In the genomic region with DNA sequence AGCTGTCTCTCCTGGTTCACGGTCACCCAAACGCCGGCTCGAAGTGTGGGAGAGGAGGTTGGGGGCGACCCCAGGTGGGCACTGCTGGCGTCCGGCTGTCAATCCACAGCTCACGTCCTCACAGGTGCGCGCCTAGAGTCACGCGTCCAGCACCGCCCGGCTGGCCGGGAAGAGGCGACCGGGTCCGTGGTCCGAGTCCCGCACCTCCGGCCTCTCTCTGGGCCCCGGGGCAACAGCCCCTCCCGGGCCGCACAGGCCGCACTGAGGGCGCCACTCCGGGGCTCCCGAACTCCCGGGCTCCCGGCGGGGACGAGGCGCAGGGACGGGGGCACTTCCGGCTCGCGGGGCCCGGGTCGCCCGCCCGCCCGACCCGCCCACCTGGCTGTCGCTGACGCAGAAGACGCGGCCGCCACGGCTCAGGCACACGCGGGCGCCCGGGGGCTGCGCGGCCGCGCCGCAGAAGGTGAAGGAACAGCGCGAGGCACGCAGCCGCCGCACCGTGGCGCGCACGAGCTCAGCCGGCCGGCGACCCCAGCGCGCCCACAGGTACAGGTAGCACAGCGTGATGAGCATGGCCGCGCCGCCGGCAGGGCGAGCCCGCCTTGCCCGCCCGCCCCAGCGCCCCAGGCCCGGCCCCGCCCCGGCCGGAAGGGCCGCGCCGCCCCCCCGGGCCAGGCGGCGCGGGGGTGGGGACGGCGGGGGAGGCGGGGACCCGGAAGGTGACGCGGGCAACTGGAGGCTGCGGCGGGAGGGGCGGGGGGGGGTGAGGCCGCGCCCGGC, we compare ENCODE assay signal across 1 cellular context.
TF ChIP-seq lines count a peak whose summit lies in the region.

A gene (minus strand): TSS at position 604 of the 780 bp plus-strand sequence. CDS start 31 bp downstream, at position 573.

TF ChIP-seq in K562, 482 proteins besides CTCF, POLR2A, EP300 and RAD21 (continued from another document and continues in another):
- TF ChIP-seq, protein P1, sequence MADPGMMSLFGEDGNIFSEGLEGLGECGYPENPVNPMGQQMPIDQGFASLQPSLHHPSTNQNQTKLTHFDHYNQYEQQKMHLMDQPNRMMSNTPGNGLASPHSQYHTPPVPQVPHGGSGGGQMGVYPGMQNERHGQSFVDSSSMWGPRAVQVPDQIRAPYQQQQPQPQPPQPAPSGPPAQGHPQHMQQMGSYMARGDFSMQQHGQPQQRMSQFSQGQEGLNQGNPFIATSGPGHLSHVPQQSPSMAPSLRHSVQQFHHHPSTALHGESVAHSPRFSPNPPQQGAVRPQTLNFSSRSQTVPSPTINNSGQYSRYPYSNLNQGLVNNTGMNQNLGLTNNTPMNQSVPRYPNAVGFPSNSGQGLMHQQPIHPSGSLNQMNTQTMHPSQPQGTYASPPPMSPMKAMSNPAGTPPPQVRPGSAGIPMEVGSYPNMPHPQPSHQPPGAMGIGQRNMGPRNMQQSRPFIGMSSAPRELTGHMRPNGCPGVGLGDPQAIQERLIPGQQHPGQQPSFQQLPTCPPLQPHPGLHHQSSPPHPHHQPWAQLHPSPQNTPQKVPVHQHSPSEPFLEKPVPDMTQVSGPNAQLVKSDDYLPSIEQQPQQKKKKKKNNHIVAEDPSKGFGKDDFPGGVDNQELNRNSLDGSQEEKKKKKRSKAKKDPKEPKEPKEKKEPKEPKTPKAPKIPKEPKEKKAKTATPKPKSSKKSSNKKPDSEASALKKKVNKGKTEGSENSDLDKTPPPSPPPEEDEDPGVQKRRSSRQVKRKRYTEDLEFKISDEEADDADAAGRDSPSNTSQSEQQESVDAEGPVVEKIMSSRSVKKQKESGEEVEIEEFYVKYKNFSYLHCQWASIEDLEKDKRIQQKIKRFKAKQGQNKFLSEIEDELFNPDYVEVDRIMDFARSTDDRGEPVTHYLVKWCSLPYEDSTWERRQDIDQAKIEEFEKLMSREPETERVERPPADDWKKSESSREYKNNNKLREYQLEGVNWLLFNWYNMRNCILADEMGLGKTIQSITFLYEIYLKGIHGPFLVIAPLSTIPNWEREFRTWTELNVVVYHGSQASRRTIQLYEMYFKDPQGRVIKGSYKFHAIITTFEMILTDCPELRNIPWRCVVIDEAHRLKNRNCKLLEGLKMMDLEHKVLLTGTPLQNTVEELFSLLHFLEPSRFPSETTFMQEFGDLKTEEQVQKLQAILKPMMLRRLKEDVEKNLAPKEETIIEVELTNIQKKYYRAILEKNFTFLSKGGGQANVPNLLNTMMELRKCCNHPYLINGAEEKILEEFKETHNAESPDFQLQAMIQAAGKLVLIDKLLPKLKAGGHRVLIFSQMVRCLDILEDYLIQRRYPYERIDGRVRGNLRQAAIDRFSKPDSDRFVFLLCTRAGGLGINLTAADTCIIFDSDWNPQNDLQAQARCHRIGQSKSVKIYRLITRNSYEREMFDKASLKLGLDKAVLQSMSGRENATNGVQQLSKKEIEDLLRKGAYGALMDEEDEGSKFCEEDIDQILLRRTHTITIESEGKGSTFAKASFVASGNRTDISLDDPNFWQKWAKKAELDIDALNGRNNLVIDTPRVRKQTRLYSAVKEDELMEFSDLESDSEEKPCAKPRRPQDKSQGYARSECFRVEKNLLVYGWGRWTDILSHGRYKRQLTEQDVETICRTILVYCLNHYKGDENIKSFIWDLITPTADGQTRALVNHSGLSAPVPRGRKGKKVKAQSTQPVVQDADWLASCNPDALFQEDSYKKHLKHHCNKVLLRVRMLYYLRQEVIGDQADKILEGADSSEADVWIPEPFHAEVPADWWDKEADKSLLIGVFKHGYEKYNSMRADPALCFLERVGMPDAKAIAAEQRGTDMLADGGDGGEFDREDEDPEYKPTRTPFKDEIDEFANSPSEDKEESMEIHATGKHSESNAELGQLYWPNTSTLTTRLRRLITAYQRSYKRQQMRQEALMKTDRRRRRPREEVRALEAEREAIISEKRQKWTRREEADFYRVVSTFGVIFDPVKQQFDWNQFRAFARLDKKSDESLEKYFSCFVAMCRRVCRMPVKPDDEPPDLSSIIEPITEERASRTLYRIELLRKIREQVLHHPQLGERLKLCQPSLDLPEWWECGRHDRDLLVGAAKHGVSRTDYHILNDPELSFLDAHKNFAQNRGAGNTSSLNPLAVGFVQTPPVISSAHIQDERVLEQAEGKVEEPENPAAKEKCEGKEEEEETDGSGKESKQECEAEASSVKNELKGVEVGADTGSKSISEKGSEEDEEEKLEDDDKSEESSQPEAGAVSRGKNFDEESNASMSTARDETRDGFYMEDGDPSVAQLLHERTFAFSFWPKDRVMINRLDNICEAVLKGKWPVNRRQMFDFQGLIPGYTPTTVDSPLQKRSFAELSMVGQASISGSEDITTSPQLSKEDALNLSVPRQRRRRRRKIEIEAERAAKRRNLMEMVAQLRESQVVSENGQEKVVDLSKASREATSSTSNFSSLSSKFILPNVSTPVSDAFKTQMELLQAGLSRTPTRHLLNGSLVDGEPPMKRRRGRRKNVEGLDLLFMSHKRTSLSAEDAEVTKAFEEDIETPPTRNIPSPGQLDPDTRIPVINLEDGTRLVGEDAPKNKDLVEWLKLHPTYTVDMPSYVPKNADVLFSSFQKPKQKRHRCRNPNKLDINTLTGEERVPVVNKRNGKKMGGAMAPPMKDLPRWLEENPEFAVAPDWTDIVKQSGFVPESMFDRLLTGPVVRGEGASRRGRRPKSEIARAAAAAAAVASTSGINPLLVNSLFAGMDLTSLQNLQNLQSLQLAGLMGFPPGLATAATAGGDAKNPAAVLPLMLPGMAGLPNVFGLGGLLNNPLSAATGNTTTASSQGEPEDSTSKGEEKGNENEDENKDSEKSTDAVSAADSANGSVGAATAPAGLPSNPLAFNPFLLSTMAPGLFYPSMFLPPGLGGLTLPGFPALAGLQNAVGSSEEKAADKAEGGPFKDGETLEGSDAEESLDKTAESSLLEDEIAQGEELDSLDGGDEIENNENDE (IDR thresholded peaks at IDR 0.05; ENCODE audit: low read depth, low read length): no peak
- no peak; the same call in 1 of the 2 replicates for TF ChIP-seq LCOR (CRISPR knock-in tag; IDR thresholded peaks at IDR 0.05)
- TF ChIP-seq NELFE (IDR thresholded peaks at IDR 0.05; ENCODE audit: insufficient read depth, insufficient read length): no peak
- TF ChIP-seq DNMT1 (IDR thresholded peaks at IDR 0.05): no peak
- no peak for TF ChIP-seq KLF16 (IDR thresholded peaks at IDR 0.05)
- TF ChIP-seq, protein P2, sequence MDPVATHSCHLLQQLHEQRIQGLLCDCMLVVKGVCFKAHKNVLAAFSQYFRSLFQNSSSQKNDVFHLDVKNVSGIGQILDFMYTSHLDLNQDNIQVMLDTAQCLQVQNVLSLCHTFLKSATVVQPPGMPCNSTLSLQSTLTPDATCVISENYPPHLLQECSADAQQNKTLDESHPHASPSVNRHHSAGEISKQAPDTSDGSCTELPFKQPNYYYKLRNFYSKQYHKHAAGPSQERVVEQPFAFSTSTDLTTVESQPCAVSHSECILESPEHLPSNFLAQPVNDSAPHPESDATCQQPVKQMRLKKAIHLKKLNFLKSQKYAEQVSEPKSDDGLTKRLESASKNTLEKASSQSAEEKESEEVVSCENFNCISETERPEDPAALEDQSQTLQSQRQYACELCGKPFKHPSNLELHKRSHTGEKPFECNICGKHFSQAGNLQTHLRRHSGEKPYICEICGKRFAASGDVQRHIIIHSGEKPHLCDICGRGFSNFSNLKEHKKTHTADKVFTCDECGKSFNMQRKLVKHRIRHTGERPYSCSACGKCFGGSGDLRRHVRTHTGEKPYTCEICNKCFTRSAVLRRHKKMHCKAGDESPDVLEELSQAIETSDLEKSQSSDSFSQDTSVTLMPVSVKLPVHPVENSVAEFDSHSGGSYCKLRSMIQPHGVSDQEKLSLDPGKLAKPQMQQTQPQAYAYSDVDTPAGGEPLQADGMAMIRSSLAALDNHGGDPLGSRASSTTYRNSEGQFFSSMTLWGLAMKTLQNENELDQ (CRISPR knock-in tag; IDR thresholded peaks at IDR 0.05; ENCODE audit: borderline replicate concordance): no peak
- TF ChIP-seq, protein P3, sequence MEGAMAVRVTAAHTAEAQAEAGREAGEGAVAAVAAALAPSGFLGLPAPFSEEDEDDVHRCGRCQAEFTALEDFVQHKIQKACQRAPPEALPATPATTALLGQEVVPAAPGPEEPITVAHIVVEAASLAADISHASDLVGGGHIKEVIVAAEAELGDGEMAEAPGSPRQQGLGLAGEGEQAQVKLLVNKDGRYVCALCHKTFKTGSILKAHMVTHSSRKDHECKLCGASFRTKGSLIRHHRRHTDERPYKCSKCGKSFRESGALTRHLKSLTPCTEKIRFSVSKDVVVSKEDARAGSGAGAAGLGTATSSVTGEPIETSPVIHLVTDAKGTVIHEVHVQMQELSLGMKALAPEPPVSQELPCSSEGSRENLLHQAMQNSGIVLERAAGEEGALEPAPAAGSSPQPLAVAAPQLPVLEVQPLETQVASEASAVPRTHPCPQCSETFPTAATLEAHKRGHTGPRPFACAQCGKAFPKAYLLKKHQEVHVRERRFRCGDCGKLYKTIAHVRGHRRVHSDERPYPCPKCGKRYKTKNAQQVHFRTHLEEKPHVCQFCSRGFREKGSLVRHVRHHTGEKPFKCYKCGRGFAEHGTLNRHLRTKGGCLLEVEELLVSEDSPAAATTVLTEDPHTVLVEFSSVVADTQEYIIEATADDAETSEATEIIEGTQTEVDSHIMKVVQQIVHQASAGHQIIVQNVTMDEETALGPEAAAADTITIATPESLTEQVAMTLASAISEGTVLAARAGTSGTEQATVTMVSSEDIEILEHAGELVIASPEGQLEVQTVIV (CRISPR knock-in tag; IDR thresholded peaks at IDR 0.05; ENCODE audit: borderline replicate concordance): no peak
- TF ChIP-seq CBFA2T2 (conservative IDR thresholded peaks at IDR 0.05): no peak
- no peak for TF ChIP-seq ETV6 (IDR thresholded peaks at IDR 0.05; ENCODE audit: borderline replicate concordance in 1 of 2, low read depth in 2 of 2, low read length in 1 of 2)
- no peak for TF ChIP-seq ETV6 (CRISPR knock-in tag; IDR thresholded peaks at IDR 0.05; ENCODE audit: borderline replicate concordance)
- TF ChIP-seq TAF9B (IDR thresholded peaks at IDR 0.05; ENCODE audit: partially characterized antibody): peak; percentile 8
- TF ChIP-seq ZSCAN29 (IDR thresholded peaks at IDR 0.05): no peak
- TF ChIP-seq IFI16 (CRISPR knock-in tag; IDR thresholded peaks at IDR 0.05): no peak
- no peak; the same call in 1 of the 2 replicates for TF ChIP-seq MBD2 (IDR thresholded peaks at IDR 0.05; ENCODE audit: borderline replicate concordance, low read depth)
- TF ChIP-seq BRCA1 (IDR thresholded peaks at IDR 0.05): no peak
- no peak for TF ChIP-seq BRCA1 (CRISPR knock-in tag; IDR thresholded peaks at IDR 0.05)
- TF ChIP-seq, protein P4, sequence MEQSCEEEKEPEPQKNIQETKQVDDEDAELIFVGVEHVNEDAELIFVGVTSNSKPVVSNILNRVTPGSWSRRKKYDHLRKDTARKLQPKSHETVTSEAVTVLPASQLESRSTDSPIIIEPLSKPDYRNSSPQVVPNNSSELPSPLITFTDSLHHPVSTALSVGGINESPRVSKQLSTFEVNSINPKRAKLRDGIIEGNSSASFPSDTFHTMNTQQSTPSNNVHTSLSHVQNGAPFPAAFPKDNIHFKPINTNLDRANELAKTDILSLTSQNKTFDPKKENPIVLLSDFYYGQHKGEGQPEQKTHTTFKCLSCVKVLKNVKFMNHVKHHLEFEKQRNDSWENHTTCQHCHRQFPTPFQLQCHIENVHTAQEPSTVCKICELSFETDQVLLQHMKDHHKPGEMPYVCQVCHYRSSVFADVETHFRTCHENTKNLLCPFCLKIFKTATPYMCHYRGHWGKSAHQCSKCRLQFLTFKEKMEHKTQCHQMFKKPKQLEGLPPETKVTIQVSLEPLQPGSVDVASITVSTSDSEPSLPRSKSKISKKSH (CRISPR knock-in tag; IDR thresholded peaks at IDR 0.05): no peak
- TF ChIP-seq, protein P5, sequence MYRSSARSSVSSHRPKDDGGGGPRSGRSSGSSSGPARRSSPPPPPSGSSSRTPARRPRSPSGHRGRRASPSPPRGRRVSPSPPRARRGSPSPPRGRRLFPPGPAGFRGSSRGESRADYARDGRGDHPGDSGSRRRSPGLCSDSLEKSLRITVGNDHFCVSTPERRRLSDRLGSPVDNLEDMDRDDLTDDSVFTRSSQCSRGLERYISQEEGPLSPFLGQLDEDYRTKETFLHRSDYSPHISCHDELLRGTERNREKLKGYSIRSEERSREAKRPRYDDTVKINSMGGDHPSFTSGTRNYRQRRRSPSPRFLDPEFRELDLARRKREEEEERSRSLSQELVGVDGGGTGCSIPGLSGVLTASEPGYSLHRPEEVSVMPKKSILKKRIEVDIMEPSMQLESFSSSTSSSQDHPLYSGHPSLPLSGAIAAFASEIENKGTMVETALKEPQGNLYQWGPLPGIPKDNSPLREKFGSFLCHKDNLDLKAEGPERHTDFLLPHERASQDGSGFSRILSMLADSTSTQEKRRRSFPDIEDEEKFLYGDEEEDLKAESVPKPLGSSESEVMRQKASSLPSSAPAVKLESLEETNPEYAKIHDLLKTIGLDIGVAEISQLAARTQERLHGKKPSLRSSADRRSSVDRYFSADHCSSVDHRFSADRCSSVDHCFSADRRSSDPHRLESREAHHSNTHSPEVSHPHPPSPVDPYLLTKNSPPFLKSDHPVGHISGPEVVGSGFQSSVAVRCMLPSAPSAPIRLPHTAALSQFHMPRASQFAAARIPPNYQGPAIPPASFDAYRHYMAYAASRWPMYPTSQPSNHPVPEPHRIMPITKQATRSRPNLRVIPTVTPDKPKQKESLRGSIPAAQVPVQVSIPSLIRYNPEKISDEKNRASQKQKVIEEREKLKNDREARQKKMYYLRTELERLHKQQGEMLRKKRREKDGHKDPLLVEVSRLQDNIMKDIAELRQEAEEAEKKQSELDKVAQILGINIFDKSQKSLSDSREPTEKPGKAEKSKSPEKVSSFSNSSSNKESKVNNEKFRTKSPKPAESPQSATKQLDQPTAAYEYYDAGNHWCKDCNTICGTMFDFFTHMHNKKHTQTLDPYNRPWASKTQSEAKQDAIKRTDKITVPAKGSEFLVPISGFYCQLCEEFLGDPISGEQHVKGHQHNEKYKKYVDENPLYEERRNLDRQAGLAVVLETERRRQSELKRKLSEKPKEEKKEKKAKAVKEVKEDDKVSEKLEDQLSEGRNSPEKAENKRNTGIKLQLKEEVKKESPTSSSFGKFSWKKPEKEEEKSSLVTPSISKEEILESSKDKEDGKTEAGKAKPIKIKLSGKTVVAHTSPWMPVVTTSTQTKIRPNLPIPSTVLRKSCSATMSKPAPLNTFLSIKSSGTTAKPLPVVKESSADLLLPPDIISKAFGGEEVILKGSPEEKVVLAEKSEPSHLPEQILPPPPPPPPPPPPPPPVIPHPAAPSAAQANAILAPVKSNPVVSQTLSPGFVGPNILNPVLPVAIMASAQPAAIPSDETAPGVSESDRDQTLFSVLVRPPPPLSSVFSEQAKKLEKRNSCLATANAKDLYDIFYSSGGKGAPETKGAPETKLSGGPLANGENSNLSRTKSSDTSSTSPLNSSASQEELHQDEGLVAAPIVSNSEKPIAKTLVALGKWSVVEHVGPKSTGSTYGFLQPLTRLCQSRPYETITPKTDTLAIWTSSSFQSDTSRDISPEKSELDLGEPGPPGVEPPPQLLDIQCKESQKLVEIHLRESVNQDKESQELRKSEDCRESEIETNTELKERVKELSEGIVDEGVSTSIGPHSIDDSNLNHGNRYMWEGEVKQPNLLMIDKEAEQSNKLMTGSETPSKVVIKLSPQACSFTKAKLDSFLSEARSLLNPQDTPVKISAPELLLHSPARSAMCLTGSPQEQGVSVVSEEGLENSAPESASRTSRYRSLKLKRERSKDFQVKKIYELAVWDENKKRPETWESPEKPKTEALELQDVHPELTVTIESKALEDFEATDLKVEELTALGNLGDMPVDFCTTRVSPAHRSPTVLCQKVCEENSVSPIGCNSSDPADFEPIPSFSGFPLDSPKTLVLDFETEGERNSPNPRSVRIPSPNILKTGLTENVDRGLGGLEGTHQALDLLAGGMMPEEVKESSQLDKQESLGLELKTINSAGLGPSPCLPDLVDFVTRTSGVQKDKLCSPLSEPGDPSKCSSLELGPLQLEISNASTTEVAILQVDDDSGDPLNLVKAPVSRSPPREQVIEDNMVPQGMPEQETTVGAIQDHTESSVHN (IDR thresholded peaks at IDR 0.05; ENCODE audit: borderline replicate concordance in 1 of 2, low read depth in 1 of 2): no peak
- TF ChIP-seq TCF7L2 (IDR thresholded peaks at IDR 0.05; ENCODE audit: low read depth, low read length): no peak
- no peak for TF ChIP-seq TRIM28 (IDR thresholded peaks at IDR 0.05)
